Comparison of ENCODE assay signal across 25 cellular contexts in the genomic region with DNA sequence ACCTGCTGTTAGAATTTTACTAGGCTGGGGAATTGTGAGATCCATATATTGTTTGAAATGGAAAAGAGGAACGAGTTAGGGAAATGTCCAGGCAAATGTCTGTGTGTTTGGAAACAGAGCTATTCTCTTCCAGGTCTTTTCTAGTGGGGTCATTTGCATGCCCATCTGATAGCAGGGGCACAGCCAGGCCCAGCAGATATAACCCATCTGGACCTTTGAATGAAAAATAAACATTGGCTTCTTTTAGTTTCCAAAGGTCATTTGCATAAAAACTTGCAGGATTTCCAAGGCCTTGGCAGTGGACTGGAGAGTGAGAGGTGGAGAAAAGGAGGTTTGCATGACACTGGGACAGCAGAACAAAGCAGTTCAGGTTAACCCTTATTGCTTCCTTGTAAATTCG.
"Had no signal": no experiment of that assay in that cellular context is flagged by ENCODE, and none has a peak within 500 bp of the region (broad histone marks: within the 10 kb centered on the region; RNA-seq: fewer than 3 reads in every experiment).

No MANE protein-coding gene starts in this region.

- H3K4me3 Mint-ChIP-seq: effector memory CD8-positive, alpha-beta T cell; natural killer cell; stimulated activated naive B cell treated with anti-CD40 and anti-IgM and Interleukin-4, amounts not matched to agents 10 μg/mL and 1 μg/mL and 100 μg/mL, for 72 hours; stimulated activated naive CD8-positive, alpha-beta T cell treated with anti-CD3 and anti-CD28 coated beads, Interleukin-15, Interleukin-2, amounts not matched to agents 100 ng/mL and 50 ng/mL, for 24 hours had no signal

- H3K27ac Mint-ChIP-seq: effector memory CD8-positive, alpha-beta T cell; natural killer cell; stimulated activated naive B cell treated with anti-CD40 and anti-IgM and Interleukin-4, amounts not matched to agents 10 μg/mL and 1 μg/mL and 100 μg/mL, for 72 hours; stimulated activated naive CD8-positive, alpha-beta T cell treated with anti-CD3 and anti-CD28 coated beads, Interleukin-15, Interleukin-2, amounts not matched to agents 100 ng/mL and 50 ng/mL, for 24 hours had no signal

- H3K36me3 Mint-ChIP-seq: natural killer cell; stimulated activated naive B cell treated with anti-CD40 and anti-IgM and Interleukin-4, amounts not matched to agents 10 μg/mL and 1 μg/mL and 100 μg/mL, for 72 hours had no signal

- DNase-seq: cortex of kidney; effector memory CD8-positive, alpha-beta T cell; erythroblast; esophagus squamous epithelium; foreskin melanocyte; glutamatergic neuron; heart right ventricle; hippocampal formation; left cardiac atrium; left ventricle myocardium inferior; lower lobe of right lung; natural killer cell; stimulated activated CD4-positive, alpha-beta T cell treated with anti-CD3 and anti-CD28 coated beads, Interleukin-15, amount 100 ng/mL, for 24 hours; stimulated activated CD4-positive, alpha-beta T cell treated with anti-CD3 and anti-CD28 coated beads, Interleukin-2, amount 100 ng/mL, for 48 hours; stimulated activated naive B cell treated with anti-CD40 and anti-IgM and Interleukin-4, amounts not matched to agents 10 μg/mL and 1 μg/mL and 100 μg/mL, for 72 hours; transverse colon; upper lobe of right lung; uterus had no signal

- ATAC-seq: effector memory CD8-positive, alpha-beta T cell; heart right ventricle; left cardiac atrium; lower lobe of right lung; natural killer cell; stimulated activated naive B cell treated with anti-CD40 and anti-IgM and Interleukin-4, amounts not matched to agents 10 μg/mL and 1 μg/mL and 100 μg/mL, for 72 hours; upper lobe of right lung had no signal

- H3K4me3 ChIP-seq: esophagus squamous epithelium, heart right ventricle, left ventricle myocardium inferior, lower lobe of right lung, prostate gland, right atrium auricular region, skin epidermis, suprapubic skin, transverse colon, upper lobe of right lung, uterus had no signal

- H3K4me1 Mint-ChIP-seq: natural killer cell; stimulated activated naive B cell treated with anti-CD40 and anti-IgM and Interleukin-4, amounts not matched to agents 10 μg/mL and 1 μg/mL and 100 μg/mL, for 72 hours had no signal

- H3K36me3 ChIP-seq: esophagus squamous epithelium, heart right ventricle, left ventricle myocardium inferior, lower lobe of right lung, neutrophil, prostate gland, right atrium auricular region, suprapubic skin, transverse colon, upper lobe of right lung, uterus had no signal

- H3K27ac ChIP-seq: esophagus squamous epithelium, heart right ventricle, left ventricle myocardium inferior, lower lobe of right lung, neutrophil, parathyroid adenoma, prostate gland, right atrium auricular region, skin epidermis, suprapubic skin, transverse colon, upper lobe of right lung, uterus had no signal

- H3K9me3 Mint-ChIP-seq: effector memory CD8-positive, alpha-beta T cell; natural killer cell; stimulated activated naive B cell treated with anti-CD40 and anti-IgM and Interleukin-4, amounts not matched to agents 10 μg/mL and 1 μg/mL and 100 μg/mL, for 72 hours; stimulated activated naive CD8-positive, alpha-beta T cell treated with anti-CD3 and anti-CD28 coated beads, Interleukin-15, Interleukin-2, amounts not matched to agents 100 ng/mL and 50 ng/mL, for 24 hours had no signal

- H3K27me3 ChIP-seq: right atrium auricular region, transverse colon, upper lobe of right lung, uterus had no signal
